ENCODE assay signal across 10 cellular contexts in the genomic region with DNA sequence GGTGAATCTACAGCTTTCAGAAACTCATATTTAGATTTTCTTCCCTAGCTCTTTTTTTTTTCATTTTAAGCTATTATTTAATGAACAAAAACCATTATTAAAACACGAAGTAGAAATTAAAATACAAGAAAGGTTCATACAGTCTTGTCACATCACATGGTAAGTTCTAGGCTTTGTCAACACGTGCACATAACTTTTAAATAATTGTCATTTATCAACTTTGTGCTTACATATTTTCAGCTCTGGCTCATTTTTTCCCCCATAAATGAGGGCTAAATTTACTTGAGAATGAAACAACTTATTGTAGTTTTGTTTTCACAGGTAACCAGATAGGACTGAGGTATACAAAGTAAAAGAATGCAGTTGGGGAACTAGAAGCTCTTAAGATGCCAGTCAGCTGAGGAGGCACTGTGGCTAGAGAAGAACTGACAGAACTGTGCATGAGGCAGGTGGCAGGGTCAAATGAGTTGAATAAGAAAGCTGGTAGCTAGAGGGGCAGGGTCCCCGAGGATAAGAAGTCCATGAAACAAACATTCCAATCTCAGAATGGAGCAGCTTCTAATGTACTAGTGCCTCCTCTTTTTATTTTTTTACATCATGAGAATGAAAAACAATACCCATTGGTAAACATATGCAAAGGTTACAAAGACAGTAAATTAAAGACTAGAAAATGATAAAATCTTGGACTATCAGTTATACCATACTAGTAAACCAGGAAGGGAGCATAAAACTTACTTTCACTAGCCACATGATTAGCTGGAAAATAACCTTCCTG.
DNase-seq lines count a peak whose midpoint lies in the region; ATAC-seq, FAIRE-seq and TF ChIP-seq lines count a peak whose summit lies in the region.
"Had no signal": no experiment of that assay in that cellular context is flagged by ENCODE, and none has a peak within 500 bp of the region (broad histone marks: within the 10 kb centered on the region; RNA-seq: fewer than 3 reads in every experiment).

No MANE protein-coding gene starts in this region.

- no peak for TF ChIP-seq CTCF in GM20000 (IDR thresholded peaks at IDR 0.05; ENCODE audit: extremely low read depth, missing control alignments)
- no peak for TF ChIP-seq CTCF in Caco-2 (IDR thresholded peaks at IDR 0.05; ENCODE audit: insufficient read depth in 1 of 2, low read depth in 1 of 2, low read length in 1 of 2, severe bottlenecking in 1 of 2, unreplicated experiment in 1 of 2)

- no peaks in the 10 kb centered on the region for H3K36me3 ChIP-seq in Caco-2 (ENCODE audit: control insufficient read depth, insufficient read depth, low read length)

- peaks cover 27% of the 10 kb centered on the region for H3K4me1 Mint-ChIP-seq in activated naive CD8-positive, alpha-beta T cell treated with anti-CD3 and anti-CD28 coated beads for 36 hours
- H3K4me1 Mint-ChIP-seq in T-helper 17 cell (no peaks in the 10 kb centered on the region), Caco-2 (ENCODE audit: low read depth, unreplicated experiment) (no peaks in the 10 kb centered on the region)

- H3K27me3 ChIP-seq in Caco-2 (replicated peaks; ENCODE audit: control insufficient read depth, insufficient read depth, low read length), result no peaks in the 10 kb centered on the region

- intact Hi-C loops in Caco-2 (cut with micrococcal nuclease; ENCODE audit: unreplicated experiment), result no loop called here

- H3K4me1 ChIP-seq in Caco-2, result no peaks in the 10 kb centered on the region

- CTCF ChIA-PET in Caco-2 (lab: Charles Lee), result no interaction called here

- DNase-seq in GM12891 (ENCODE audit: insufficient read length, low spot score), result no peak
- peak; percentile 22 for DNase-seq in GM20000 (ENCODE audit: low spot score)
- DNase-seq in activated naive CD8-positive, alpha-beta T cell treated with anti-CD3 and anti-CD28 coated beads for 36 hours, result no peak
- no peak for DNase-seq in Ammon's horn (ENCODE audit: low spot score)
- DNase-seq in T-helper 17 cell, result no peak
- DNase-seq in hepatic stellate cell (ENCODE audit: low spot score), result no peak
- no peak for DNase-seq in Caco-2
- DNase-seq: activated T-cell treated with anti-CD3 and anti-CD28 coated beads, Interleukin-2, amount 50 U/mL, for 48 hours; DMS153 had no signal

- H3K9me3 Mint-ChIP-seq in activated naive CD8-positive, alpha-beta T cell treated with anti-CD3 and anti-CD28 coated beads for 36 hours, result no peaks in the 10 kb centered on the region
- H3K9me3 Mint-ChIP-seq in Caco-2 (ENCODE audit: unreplicated experiment), result no peaks in the 10 kb centered on the region

- peaks cover 32% of the 10 kb centered on the region for H3K36me3 Mint-ChIP-seq in activated naive CD8-positive, alpha-beta T cell treated with anti-CD3 and anti-CD28 coated beads for 36 hours
- H3K36me3 Mint-ChIP-seq in T-helper 17 cell (ENCODE audit: low read depth) (no peaks in the 10 kb centered on the region), Caco-2 (ENCODE audit: insufficient read depth, unreplicated experiment) (no peaks in the 10 kb centered on the region)

- peak overlapping the region; percentile 75 for H3K27ac Mint-ChIP-seq in activated naive CD8-positive, alpha-beta T cell treated with anti-CD3 and anti-CD28 coated beads for 36 hours
- H3K27ac Mint-ChIP-seq in T-helper 17 cell, result no peak overlapping the region
- H3K27ac Mint-ChIP-seq in Caco-2 (ENCODE audit: unreplicated experiment), result no peak overlapping the region

- no peaks in the 10 kb centered on the region for H3K27me3 Mint-ChIP-seq in activated naive CD8-positive, alpha-beta T cell treated with anti-CD3 and anti-CD28 coated beads for 36 hours
- H3K27me3 Mint-ChIP-seq in T-helper 17 cell (no peaks in the 10 kb centered on the region), Caco-2 (ENCODE audit: insufficient read depth, unreplicated experiment) (no peaks in the 10 kb centered on the region)

- POLR2A ChIA-PET in Caco-2 (lab: Charles Lee), result no interaction called here

- peak; percentile 66 for ATAC-seq in HG03159 (IDR thresholded peaks at IDR 0.05; ENCODE audit: unreplicated experiment)
- ATAC-seq in T-helper 17 cell, result no peak

- TF ChIP-seq POLR2A in GM12891 (IDR thresholded peaks at IDR 0.05; ENCODE audit: low read depth, low read length), result no peak

- BruUV-seq in Caco-2 (replicated peaks; lab: Mats Ljungman, UMichigan), result no TSS peak

- FAIRE-seq in GM12891 (lab: Jason Lieb, UNC), result peak; percentile 76

- H3K4me3 Mint-ChIP-seq in activated naive CD8-positive, alpha-beta T cell treated with anti-CD3 and anti-CD28 coated beads for 36 hours, result peak overlapping the region; percentile 29
- H3K4me3 Mint-ChIP-seq in T-helper 17 cell, result no peak overlapping the region
- no peak overlapping the region for H3K4me3 Mint-ChIP-seq in Caco-2 (ENCODE audit: unreplicated experiment)

- H3K9me3 ChIP-seq in T-helper 17 cell (ENCODE audit: control insufficient read depth, low read length, poor library complexity, severe bottlenecking), result no peaks in the 10 kb centered on the region
- H3K9me3 ChIP-seq in Caco-2, result no peaks in the 10 kb centered on the region

- no peak overlapping the region for H3K4me3 ChIP-seq in Caco-2 (ENCODE audit: low read depth, low read length)

TF ChIP-seq in GM12891, 5 proteins besides CTCF, POLR2A, EP300 and RAD21:
- no peak for TF ChIP-seq POLR2AphosphoS5 (IDR thresholded peaks at IDR 0.05; ENCODE audit: low read depth, low read length)
- no peak for TF ChIP-seq PAX5 (IDR thresholded peaks at IDR 0.05; ENCODE audit: insufficient read depth, low read length, severe bottlenecking)
- TF ChIP-seq POU2F2 (IDR thresholded peaks at IDR 0.05; ENCODE audit: low read depth, low read length), result no peak
- TF ChIP-seq SPI1 (IDR thresholded peaks at IDR 0.05; ENCODE audit: low read depth, low read length), result no peak
- no peak for TF ChIP-seq TAF1 (IDR thresholded peaks at IDR 0.05; ENCODE audit: low read depth, low read length)
TF ChIP-seq in GM12891: peak in this region for 0.
